22 cellular contexts compared by ENCODE assay signal in genomic region chr7:88216276-88216675, GRCh38. TPM values are rescaled to one million over a fixed set of nuclear protein-coding genes. Genes with fewer than 3 reads are reported as not detected.
A peak's percentile ranks its signal among the peaks of the same experiment; 100 is the strongest.
DNase-seq lines count a peak whose midpoint lies in the region; ATAC-seq and TF ChIP-seq lines count a peak whose summit lies in the region.
"Had no signal": no experiment of that assay in that cellular context is flagged by ENCODE, and none has a peak within 500 bp of the region (broad histone marks: within the 10 kb centered on the region; RNA-seq: fewer than 3 reads in every experiment).

No MANE protein-coding gene starts in this region.

- no peak overlapping the region for H3K4me3 ChIP-seq in cardiac muscle cell
- H3K4me3 ChIP-seq in right cardiac atrium (ENCODE audit: low read length), result no peak overlapping the region
- H3K4me3 ChIP-seq: SJCRH30 had no signal

- H3K27ac ChIP-seq in cardiac muscle cell (peak overlapping the region; percentile 99), right cardiac atrium (ENCODE audit: low read length) (no peak overlapping the region)
- H3K27ac ChIP-seq: C4-2B, HL-60, SJCRH30 had no signal

- H3K36me3 ChIP-seq in cardiac muscle cell, result peaks cover 18% of the 10 kb centered on the region

- peak in 1 of 2 donors; percentile 56 for DNase-seq in cardiac muscle cell (ENCODE audit: low read depth in 1 of 2, low spot score in 1 of 2)
- no peak for DNase-seq in right cardiac atrium
- peak; percentile 96 for DNase-seq in DMS79 treated with DMSO at 0.1 percent for 48 hours (lab: John Stamatoyannopoulos, UW)
- peak; percentile 74 for DNase-seq in NCI-H187 treated with DMSO at 0.1 percent for 48 hours (lab: John Stamatoyannopoulos, UW)
- DNase-seq in effector memory CD8-positive, alpha-beta T cell, result no peak
- DNase-seq in NCI-H526 treated with DMSO at 0.1 percent for 48 hours (lab: John Stamatoyannopoulos, UW), result no peak
- DNase-seq in SIG-M5 treated with dmso at 0.1 percent for 504 hours (lab: John Stamatoyannopoulos, UW; ENCODE audit: unreplicated experiment), result no peak
- no peak for DNase-seq in NCI-H345 (lab: John Stamatoyannopoulos, UW)
- DNase-seq: Calu3, NCI-H1092 treated with DMSO at 0.1 percent for 48 hours, NCI-H146, NCI-H2081 treated with DMSO at 0.1 percent for 48 hours, NCI-H446, NCI-H69, SJCRH30, T-helper 17 cell had no signal

- peak overlapping the region; percentile 49 to 67 for H3K27ac Mint-ChIP-seq in effector memory CD8-positive, alpha-beta T cell
- H3K27ac Mint-ChIP-seq: B cell, IgD-negative memory B cell, T-helper 17 cell had no signal

- H3K4me1 ChIP-seq in cardiac muscle cell (ENCODE audit: low read depth), result peaks cover 57% of the 10 kb centered on the region
- H3K4me1 ChIP-seq in right cardiac atrium (ENCODE audit: control insufficient read depth, insufficient read depth, low read length), result peaks cover 2% of the 10 kb centered on the region
- H3K4me1 ChIP-seq: SJCRH30 had no signal

- H3K27me3 ChIP-seq in cardiac muscle cell (no peaks in the 10 kb centered on the region), right cardiac atrium (ENCODE audit: control insufficient read depth, insufficient read depth) (no peaks in the 10 kb centered on the region)
- H3K27me3 ChIP-seq: SJCRH30 had no signal

- intact Hi-C loops in right cardiac atrium (cut with DNase I), result no loop called here

- no peaks in the 10 kb centered on the region for H3K27me3 Mint-ChIP-seq in effector memory CD8-positive, alpha-beta T cell
- H3K27me3 Mint-ChIP-seq: B cell, IgD-negative memory B cell, T-helper 17 cell had no signal

- H3K9me3 Mint-ChIP-seq in effector memory CD8-positive, alpha-beta T cell, result no peaks in the 10 kb centered on the region
- H3K9me3 Mint-ChIP-seq: IgD-negative memory B cell had no signal

- peaks cover 34 to 55% of the 10 kb centered on the region in 2 donors for H3K4me1 Mint-ChIP-seq in effector memory CD8-positive, alpha-beta T cell (ENCODE audit: low read depth in 2 of 2)

- H3K4me3 Mint-ChIP-seq in effector memory CD8-positive, alpha-beta T cell, result no peak overlapping the region
- H3K4me3 Mint-ChIP-seq: B cell, IgD-negative memory B cell, T-helper 17 cell had no signal

- H3K36me3 Mint-ChIP-seq in effector memory CD8-positive, alpha-beta T cell (ENCODE audit: insufficient read depth), result peaks cover 11% of the 10 kb centered on the region

- no peak for ATAC-seq in right cardiac atrium
- no peak for ATAC-seq in effector memory CD8-positive, alpha-beta T cell (replicated peaks)
- ATAC-seq: HCT116, SK-N-SH treated with all-trans-retinoic acid at 6 μM for 48 hours, T-helper 17 cell had no signal

- TF ChIP-seq CTCF in cardiac muscle cell (IDR thresholded peaks at IDR 0.05; ENCODE audit: low read depth, low read length), result no peak

- H3K9me3 ChIP-seq in cardiac muscle cell (ENCODE audit: low read depth) (no peaks in the 10 kb centered on the region), right cardiac atrium (ENCODE audit: control insufficient read depth, low read length) (no peaks in the 10 kb centered on the region)
- H3K9me3 ChIP-seq: SJCRH30 had no signal

RNA-seq across cellular contexts. Expression of gene SRI, which starts 3.6 kb away (rescaled TPM):
- total RNA-seq in cardiac muscle cell, result 99.4 and 115 TPM in 2 replicates
- polyA plus RNA-seq in cardiac muscle cell, result 348 and 458 TPM in 2 replicates
- 100 to 1,000 TPM in 1 of 4 donors, 10 to 100 TPM in 3; 76.0 to 103 (median 90.3) TPM for total RNA-seq in right cardiac atrium
- 62.1 TPM for polyA plus RNA-seq in right cardiac atrium

Comparison
In these comparisons a context has a peak if more than half of its experiments do, and no peak if none do; other contexts are left out.
1. DNase-seq: peak in DMS79 treated with DMSO at 0.1 percent for 48 hours (single experiment) and NCI-H187 treated with DMSO at 0.1 percent for 48 hours (single experiment); none in right cardiac atrium (0 of 3), effector memory CD8-positive, alpha-beta T cell (0 of 3), NCI-H526 treated with DMSO at 0.1 percent for 48 hours (single experiment), SIG-M5 treated with dmso at 0.1 percent for 504 hours (single experiment) and NCI-H345 (single experiment).